20 cellular contexts compared by ENCODE assay signal in genomic region chr2:128632491-128632780, GRCh38.
DNase-seq lines count a peak whose midpoint lies in the region; ATAC-seq and TF ChIP-seq lines count a peak whose summit lies in the region.
"Had no signal": no experiment of that assay in that cellular context is flagged by ENCODE, and none has a peak within 500 bp of the region (broad histone marks: within the 10 kb centered on the region; RNA-seq: fewer than 3 reads in every experiment).

No MANE protein-coding gene starts in this region.

- H3T11ph ChIP-seq in H9 (ENCODE audit: low read length) = no peak overlapping the region

- intact Hi-C loops in activated T-helper 2 cell treated with anti-CD3 and anti-CD28 coated beads, Interferon-gamma antibody, Interleukin-2, Interleukin-4, amounts not matched to agents 10 μg/mL and 5 μg/mL and 100 μg/mL, durations not matched to agents 14 hours and 24 hours and 36 hours (cut with micrococcal nuclease) = no loop called here

- ATAC-seq in SK-N-SH treated with all-trans-retinoic acid at 6 μM for 48 hours = no peak

- no peak overlapping the region for H3K56ac ChIP-seq in H9 (ENCODE audit: insufficient read length, low read depth, low read length)

- H4K91ac ChIP-seq in H9 (ENCODE audit: insufficient read length, low read depth, low read length) = no peak overlapping the region

- H3K9me3 ChIP-seq in SK-N-SH (no peaks in the 10 kb centered on the region), H9 (ENCODE audit: control insufficient read depth, low read depth, low read length) (no peaks in the 10 kb centered on the region)
- H3K9me3 ChIP-seq: Peyer's patch had no signal

- H3K4me2 ChIP-seq in SK-N-SH (no peak overlapping the region), H9 (ENCODE audit: insufficient read depth, insufficient read length, low read length) (no peak overlapping the region)

- H4K5ac ChIP-seq in H9 (ENCODE audit: insufficient read length, low read depth, low read length) = no peak overlapping the region

- H2BK5ac ChIP-seq in H9 (ENCODE audit: insufficient read length, low read length) = no peak overlapping the region

- H3K27me3 ChIP-seq in SK-N-SH (ENCODE audit: insufficient read depth) = no peaks in the 10 kb centered on the region
- H3K27me3 ChIP-seq in H9 (ENCODE audit: insufficient read depth, low read length) = no peaks in the 10 kb centered on the region
- H3K27me3 ChIP-seq: Peyer's patch had no signal

- WGBS in SK-N-SH (ENCODE audit: low lambda C conversion rate) = 42% methylated on average over 7 of the region's 7 CpGs
- no CpG with 5 or more reads among the region's 7 CpGs for WGBS in H9 (ENCODE audit: extremely low coverage, insufficient read length, low lambda C conversion rate)

- no peak overlapping the region for H3K4me3 ChIP-seq in SK-N-SH (ENCODE audit: low read depth in 2 of 2, low read length in 1 of 2)
- H3K4me3 ChIP-seq: Peyer's patch had no signal

- no peaks in the 10 kb centered on the region for H3K23me2 ChIP-seq in H9 (ENCODE audit: insufficient read length, low read depth, low read length, poor library complexity, severe bottlenecking)

- H2AFZ ChIP-seq in SK-N-SH (ENCODE audit: low read depth) (no peak overlapping the region), H9 (ENCODE audit: low read length) (no peak overlapping the region)

- no peaks in the 10 kb centered on the region for H3K79me1 ChIP-seq in H9 (ENCODE audit: insufficient read depth, low read depth, low read length, poor library complexity, severe bottlenecking)

- TF ChIP-seq RAD21 in SK-N-SH (IDR thresholded peaks at IDR 0.05; ENCODE audit: low read length) = no peak

- no peak overlapping the region for H4K8ac ChIP-seq in H9 (replicated peaks; ENCODE audit: insufficient read length, low read depth, low read length)

- H3K27ac Mint-ChIP-seq in H9 = peak overlapping the region in 2 of 3 experiments; percentile 8 to 29; a peak in 1 of 7 replicates
- peak overlapping the region; percentile 13 for H3K27ac Mint-ChIP-seq in glutamatergic neuron (ENCODE audit: unreplicated experiment)
- no peak overlapping the region for H3K27ac Mint-ChIP-seq in activated T-helper 2 cell treated with anti-CD3 and anti-CD28 coated beads, Interferon-gamma antibody, Interleukin-2, Interleukin-4, amounts not matched to agents 10 μg/mL and 5 μg/mL and 100 μg/mL, durations not matched to agents 14 hours and 24 hours and 36 hours
- H3K27ac Mint-ChIP-seq: HFFc6 had no signal

- H3K79me2 ChIP-seq in SK-N-SH (ENCODE audit: insufficient read depth) (no peaks in the 10 kb centered on the region), H9 (ENCODE audit: insufficient read depth, low read length) (no peaks in the 10 kb centered on the region)

- no peak overlapping the region for H3K23ac ChIP-seq in H9 (ENCODE audit: insufficient read length, low read depth, low read length)

- H3K4me1 ChIP-seq in SK-N-SH (ENCODE audit: control insufficient read depth in 1 of 2, insufficient read depth in 2 of 2, low read depth in 1 of 2, low read length in 1 of 2) (peaks cover 0 to 10% of the 10 kb centered on the region in 2 experiments; a peak in 3 of 4 replicates), H9 (ENCODE audit: insufficient read depth, low read length) (peaks cover under 1% of the 10 kb centered on the region; the same call in 1 of the 2 replicates)
- H3K4me1 ChIP-seq: Peyer's patch had no signal

- H4K20me1 ChIP-seq in SK-N-SH (ENCODE audit: insufficient read depth) (no peaks in the 10 kb centered on the region), H9 (ENCODE audit: control insufficient read depth, insufficient read depth, insufficient read length) (no peaks in the 10 kb centered on the region)

- no peak overlapping the region for H2BK12ac ChIP-seq in H9 (ENCODE audit: insufficient read length, low read depth, low read length)

- no peak overlapping the region for H3K14ac ChIP-seq in H9 (ENCODE audit: insufficient read depth, low read length)

- H3K36me3 Mint-ChIP-seq in H9 (ENCODE audit: insufficient read depth in 1 of 3, low read depth in 3 of 3) (no peaks in the 10 kb centered on the region), glutamatergic neuron (ENCODE audit: unreplicated experiment) (no peaks in the 10 kb centered on the region)
- no peaks in the 10 kb centered on the region for H3K36me3 Mint-ChIP-seq in activated T-helper 2 cell treated with anti-CD3 and anti-CD28 coated beads, Interferon-gamma antibody, Interleukin-2, Interleukin-4, amounts not matched to agents 10 μg/mL and 5 μg/mL and 100 μg/mL, durations not matched to agents 14 hours and 24 hours and 36 hours (ENCODE audit: low read depth)

- H3K36me3 ChIP-seq in SK-N-SH (replicated peaks in 1 of 2; ENCODE audit: control insufficient read depth in 1 of 2, insufficient read depth in 2 of 2, low read length in 1 of 2) = no peaks in the 10 kb centered on the region
- H3K36me3 ChIP-seq: Peyer's patch had no signal

- no peak overlapping the region for H3K4ac ChIP-seq in H9 (ENCODE audit: low read depth, low read length)

- CTCF ChIA-PET in SK-N-SH (lab: Yijun Ruan, JAX) = no interaction called here

- H2AK5ac ChIP-seq in H9 (ENCODE audit: insufficient read length, low read length) = no peak overlapping the region

- no peaks in the 10 kb centered on the region for H3F3A ChIP-seq in SK-N-SH (replicated peaks; ENCODE audit: insufficient read depth)

- H3K9me3 Mint-ChIP-seq in H9 (no peaks in the 10 kb centered on the region), glutamatergic neuron (ENCODE audit: unreplicated experiment) (peaks cover 4% of the 10 kb centered on the region)
- H3K9me3 Mint-ChIP-seq in activated T-helper 2 cell treated with anti-CD3 and anti-CD28 coated beads, Interferon-gamma antibody, Interleukin-2, Interleukin-4, amounts not matched to agents 10 μg/mL and 5 μg/mL and 100 μg/mL, durations not matched to agents 14 hours and 24 hours and 36 hours = no peaks in the 10 kb centered on the region
- H3K9me3 Mint-ChIP-seq: HFFc6 had no signal

- H2BK20ac ChIP-seq in H9 (ENCODE audit: low read depth, low read length, poor library complexity, severe bottlenecking) = no peak overlapping the region

- no peak; a peak in 1 of 4 replicates for TF ChIP-seq EP300 in SK-N-SH (IDR thresholded peaks at IDR 0.05; ENCODE audit: borderline replicate concordance in 1 of 2, low read depth in 1 of 2, low read length in 1 of 2)

- H3K9ac ChIP-seq in SK-N-SH = no peak overlapping the region
- H3K9ac ChIP-seq in H9 (ENCODE audit: extremely low read depth, insufficient read length, low read length) = no peak overlapping the region

- POLR2A ChIA-PET in SK-N-SH (lab: Yijun Ruan, JAX) = no interaction called here

- H3K4me3 Mint-ChIP-seq in H9 = no peak overlapping the region
- H3K4me3 Mint-ChIP-seq in glutamatergic neuron (ENCODE audit: unreplicated experiment) = peak overlapping the region; percentile 46
- H3K4me3 Mint-ChIP-seq in activated T-helper 2 cell treated with anti-CD3 and anti-CD28 coated beads, Interferon-gamma antibody, Interleukin-2, Interleukin-4, amounts not matched to agents 10 μg/mL and 5 μg/mL and 100 μg/mL, durations not matched to agents 14 hours and 24 hours and 36 hours (ENCODE audit: low read depth) = no peak overlapping the region
- H3K4me3 Mint-ChIP-seq: HFFc6 had no signal

- no peak overlapping the region for H2BK120ac ChIP-seq in H9 (ENCODE audit: low read depth, low read length, poor library complexity, severe bottlenecking)

- H3K27me3 Mint-ChIP-seq in H9 (ENCODE audit: low read depth) = peaks cover 1% of the 10 kb centered on the region; the same call in 1 of the 2 replicates
- H3K27me3 Mint-ChIP-seq in glutamatergic neuron (ENCODE audit: unreplicated experiment) = no peaks in the 10 kb centered on the region
- H3K27me3 Mint-ChIP-seq in activated T-helper 2 cell treated with anti-CD3 and anti-CD28 coated beads, Interferon-gamma antibody, Interleukin-2, Interleukin-4, amounts not matched to agents 10 μg/mL and 5 μg/mL and 100 μg/mL, durations not matched to agents 14 hours and 24 hours and 36 hours (ENCODE audit: low read depth) = peaks cover 51% of the 10 kb centered on the region

- H2BK15ac ChIP-seq in H9 (ENCODE audit: low read depth, low read length) = no peak overlapping the region

- H3K27ac ChIP-seq in SK-N-SH (ENCODE audit: low read depth in 2 of 2, low read length in 1 of 2) (peak overlapping the region in 1 of 2 experiments; percentile 11; a peak in 2 of 4 replicates), H9 (ENCODE audit: insufficient read length, low read depth, low read length) (no peak overlapping the region)
- H3K27ac ChIP-seq: 22Rv1, Peyer's patch had no signal

- no peak for TF ChIP-seq CTCF in SK-N-SH (IDR thresholded peaks at IDR 0.05)
- TF ChIP-seq CTCF in H9 (conservative IDR thresholded peaks at IDR 0.05) = no peak
- TF ChIP-seq CTCF in glutamatergic neuron (IDR thresholded peaks at IDR 0.05; ENCODE audit: partially characterized antibody, unreplicated experiment) = no peak

- no peaks in the 10 kb centered on the region for H3K9me2 ChIP-seq in SK-N-SH

- H3K4me1 Mint-ChIP-seq in H9 (peaks cover 31 to 48% of the 10 kb centered on the region in 2 experiments), glutamatergic neuron (ENCODE audit: low read depth, unreplicated experiment) (peaks cover 31% of the 10 kb centered on the region)
- peaks cover under 1% of the 10 kb centered on the region for H3K4me1 Mint-ChIP-seq in activated T-helper 2 cell treated with anti-CD3 and anti-CD28 coated beads, Interferon-gamma antibody, Interleukin-2, Interleukin-4, amounts not matched to agents 10 μg/mL and 5 μg/mL and 100 μg/mL, durations not matched to agents 14 hours and 24 hours and 36 hours (ENCODE audit: low read depth)

- H3K18ac ChIP-seq in H9 (ENCODE audit: insufficient read length, low read depth, low read length) = no peak overlapping the region

- DNase-seq in SK-N-SH (peak; percentile 69), H9 (no peak), glutamatergic neuron (peak; percentile 40), COLO668 (lab: John Stamatoyannopoulos, UW; ENCODE audit: unreplicated experiment) (no peak), RPMI8226 (no peak)
- DNase-seq in stimulated activated CD8-positive, alpha-beta memory T cell treated with anti-CD3 and anti-CD28 coated beads, Interleukin-4, amount 100 ng/mL, for 48 hours = peak; percentile 16
- no peak for DNase-seq in activated T-helper 2 cell treated with anti-CD3 and anti-CD28 coated beads, Interferon-gamma antibody, Interleukin-2, Interleukin-4, amounts not matched to agents 10 μg/mL and 5 μg/mL and 100 μg/mL, durations not matched to agents 14 hours and 24 hours and 36 hours (ENCODE audit: low spot score)
- DNase-seq: Calu3, DMS79 treated with DMSO at 0.1 percent for 48 hours, GDM1, GOT3, HFFc6, KG1, NCI-H1092 treated with DMSO at 0.1 percent for 48 hours, NCI-H1694, NCI-H446, SHP77 had no signal

TF ChIP-seq in SK-N-SH, 30 proteins besides CTCF, POLR2A, EP300 and RAD21 (continues in another document):
- TF ChIP-seq GATA2 (CRISPR knock-in tag; IDR thresholded peaks at IDR 0.05) = no peak
- peak; percentile 18 for TF ChIP-seq CHD2 (IDR thresholded peaks at IDR 0.05; ENCODE audit: low read length, partially characterized antibody)
- no peak for TF ChIP-seq POLR2AphosphoS5 (IDR thresholded peaks at IDR 0.05; ENCODE audit: low read depth, low read length)

TF ChIP-seq in SK-N-SH treated with all-trans-retinoic acid at 6 μM for 48 hours, 23 proteins besides CTCF, POLR2A, EP300 and RAD21 (continues in another document):
- no peak for TF ChIP-seq ZFP30 (CRISPR knock-in tag; IDR thresholded peaks at IDR 0.05)

Comparison
In these comparisons a context has a peak if more than half of its experiments do, and no peak if none do; other contexts are left out.
1. DNase-seq: peak in SK-N-SH (single experiment), glutamatergic neuron (single experiment) and stimulated activated CD8-positive, alpha-beta memory T cell treated with anti-CD3 and anti-CD28 coated beads, Interleukin-4, amount 100 ng/mL, for 48 hours (single experiment); none in H9 (single experiment), activated T-helper 2 cell treated with anti-CD3 and anti-CD28 coated beads, Interferon-gamma antibody, Interleukin-2, Interleukin-4, amounts not matched to agents 10 μg/mL and 5 μg/mL and 100 μg/mL, durations not matched to agents 14 hours and 24 hours and 36 hours (single experiment), COLO668 (single experiment) and RPMI8226 (single experiment).